Comparison of ENCODE assay signal across 20 cellular contexts in genomic region chr4:175459571-175459970, GRCh38.
A peak's percentile ranks its signal among the peaks of the same experiment; 100 is the strongest.
DNase-seq lines count a peak whose midpoint lies in the region; ATAC-seq and TF ChIP-seq lines count a peak whose summit lies in the region.
"Had no signal": no experiment of that assay in that cellular context is flagged by ENCODE, and none has a peak within 500 bp of the region (broad histone marks: within the 10 kb centered on the region; RNA-seq: fewer than 3 reads in every experiment).

No MANE protein-coding gene starts in this region.

- ATAC-seq in GM18861 (IDR thresholded peaks at IDR 0.05; ENCODE audit: unreplicated experiment), result no peak
- no peak for ATAC-seq in GM19463 (IDR thresholded peaks at IDR 0.05; ENCODE audit: unreplicated experiment)
- no peak for ATAC-seq in esophagus mucosa

- H3K79me2 ChIP-seq in ACC112 (ENCODE audit: control insufficient read depth, insufficient read depth, low read length, unreplicated experiment), result no peaks in the 10 kb centered on the region

- H3K4me3 ChIP-seq in ACC112 (ENCODE audit: low read depth, low read length), result peak overlapping the region; percentile 1; the same call in 1 of the 2 replicates
- H3K4me3 ChIP-seq in astrocyte of the spinal cord (ENCODE audit: low read depth, low read length), result no peak overlapping the region

- in situ Hi-C loops in astrocyte of the spinal cord (cut with HindIII; ENCODE audit: low sequenced_read_pairs), result no loop called here

- H3K36me3 ChIP-seq in ACC112 (ENCODE audit: insufficient read depth, low read length), result no peaks in the 10 kb centered on the region

- no peak for TF ChIP-seq CTCF in astrocyte of the spinal cord (IDR thresholded peaks at IDR 0.05; ENCODE audit: low read depth, low read length)

- peak overlapping the region; percentile 27; the same call in 1 of the 2 replicates for H3K27ac ChIP-seq in ACC112 (ENCODE audit: low read depth, low read length)
- H3K27ac ChIP-seq: HL-60 had no signal

- peak overlapping the region; percentile 4 for H2AFZ ChIP-seq in ACC112 (ENCODE audit: low read length, unreplicated experiment)

- no peaks in the 10 kb centered on the region for H3K27me3 ChIP-seq in ACC112 (ENCODE audit: insufficient read depth, low read length)

- H3K4me1 ChIP-seq in ACC112 (ENCODE audit: control insufficient read depth, insufficient read depth, low read length, unreplicated experiment), result peaks cover 19% of the 10 kb centered on the region

- peak; percentile 7 for DNase-seq in HS-27A (ENCODE audit: low read depth)
- peak; percentile 35 for DNase-seq in astrocyte of the spinal cord (ENCODE audit: low read depth, low spot score)
- DNase-seq in iris pigment epithelial cell (ENCODE audit: low read depth), result peak; percentile 50
- no peak for DNase-seq in cortex of kidney (lab: John Stamatoyannopoulos, UW)
- DNase-seq: C1 segment of cervical spinal cord; DMS 273 treated with DMSO at 0.1 percent for 48 hours; H9; KG1; NCI-H1417 treated with DMSO at 0.1 percent for 48 hours; NCI-H2029; NCI-H2227 treated with DMSO at 0.1 percent for 48 hours; NCI-H524; NK-92 treated with Interleukin-12 subunit alpha and Interleukin-12 subunit beta, amount 100 ng/mL, for 24 hours; RPMI8226; SIG-M5 had no signal
